Comparison of ENCODE assay signal across 8 cellular contexts in genomic region chr2:130376433-130377293, GRCh38.
DNase-seq lines count a peak whose midpoint lies in the region; ATAC-seq and TF ChIP-seq lines count a peak whose summit lies in the region.

No MANE protein-coding gene starts in this region.

- TF ChIP-seq CTCF in GM13976 (IDR thresholded peaks at IDR 0.05; ENCODE audit: borderline replicate concordance, control extremely low read depth, extremely low read depth, insufficient read depth, missing control alignments): peak; percentile 10
- TF ChIP-seq CTCF in RWPE1 (conservative IDR thresholded peaks at IDR 0.05; ENCODE audit: low read depth): no peak

- no peak overlapping the region for H3K27ac ChIP-seq in RWPE1

- ATAC-seq in GM21526 (IDR thresholded peaks at IDR 0.05; ENCODE audit: low FRiP score, unreplicated experiment) (peak; percentile 54), HG03558 (IDR thresholded peaks at IDR 0.05; ENCODE audit: extremely low read depth, unreplicated experiment) (peak; percentile 42)

- POLR2A ChIA-PET in RWPE1 (lab: Yijun Ruan, JAX; ENCODE audit: low non-redundant PET): interaction anchor here (0.6 kb wide), 1 partner anchor 22 kb away, joined by 3 read pairs; no protein-coding TSS in a partner anchor

- CTCF ChIA-PET in RWPE1 (lab: Yijun Ruan, JAX): no interaction called here

- TF ChIP-seq POLR2A in erythroblast (IDR thresholded peaks at IDR 0.05; ENCODE audit: low read length): no peak

- DNase-seq in GM13976 (ENCODE audit: low spot score): peak; percentile 58
- DNase-seq in fibroblast of peridontal ligament (ENCODE audit: extremely low read depth): peak; percentile 34
- no peak for DNase-seq in GM03348 (ENCODE audit: low spot score)
- DNase-seq in HuH-7.5 (ENCODE audit: low spot score): no peak
- DNase-seq in erythroblast (lab: John Stamatoyannopoulos, UW): no peak
- no peak for DNase-seq in RWPE1 (ENCODE audit: low spot score)

- in situ Hi-C loops in GM13976 (cut with MboI; ENCODE audit: low sequenced_read_pairs, unreplicated experiment): no loop called here

Comparison
In these comparisons a context has a peak if more than half of its experiments do, and no peak if none do; other contexts are left out.
1. DNase-seq: peak in GM13976 (single experiment) and fibroblast of peridontal ligament (single experiment); none in GM03348 (single experiment), HuH-7.5 (single experiment), erythroblast (0 of 2) and RWPE1 (single experiment).